8 cellular contexts compared by ENCODE assay signal in the genomic region with DNA sequence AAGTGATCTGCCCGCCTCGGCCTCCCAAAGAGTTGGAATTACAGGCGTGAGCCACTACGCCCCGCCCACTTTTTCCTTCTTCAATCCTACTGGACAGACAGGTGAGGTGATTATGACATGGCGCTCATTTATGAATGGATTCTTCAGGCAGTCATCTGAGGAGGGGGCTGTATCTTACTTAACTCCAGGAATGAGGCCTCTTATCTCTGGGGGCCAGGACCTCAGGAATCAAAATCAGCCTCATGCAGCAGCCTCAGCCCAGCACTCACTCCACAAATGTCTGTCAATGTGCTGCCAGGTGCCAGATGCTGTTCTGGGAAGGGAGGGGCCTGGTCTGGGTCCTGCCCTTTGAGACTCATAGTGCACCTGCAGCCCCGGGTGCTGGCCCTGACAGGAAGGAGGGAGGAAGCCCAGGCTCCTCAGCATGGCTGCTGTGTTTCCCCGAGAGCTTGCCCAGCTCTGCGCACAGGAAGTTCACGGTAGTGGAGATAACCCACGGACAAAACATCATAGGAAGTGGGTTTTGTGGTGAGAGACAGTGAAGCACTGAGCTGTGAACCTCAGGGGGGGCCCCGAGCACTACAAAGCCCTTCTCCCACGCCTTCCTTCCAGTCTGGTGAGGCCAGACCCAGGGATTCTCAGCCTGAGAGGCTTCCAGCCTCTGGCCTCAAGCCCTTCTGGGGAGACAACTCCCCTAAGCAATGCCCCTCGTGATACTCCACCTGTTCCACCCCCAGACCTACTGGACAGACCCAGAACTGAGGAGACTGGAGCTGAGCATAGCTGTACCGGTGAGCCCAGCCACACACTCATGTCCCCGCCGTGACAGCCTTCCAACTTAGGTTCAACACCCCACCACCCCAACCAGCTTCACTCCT. TPM values are rescaled to one million over a fixed set of nuclear protein-coding genes. Genes with fewer than 3 reads are reported as not detected.
DNase-seq lines count a peak whose midpoint lies in the region; ATAC-seq, FAIRE-seq and TF ChIP-seq lines count a peak whose summit lies in the region.

No MANE protein-coding gene starts in this region.

- H3K4me2 ChIP-seq in Karpas-422 (ENCODE audit: low read depth, low read length, poor library complexity, severe bottlenecking) = peak overlapping the region; percentile 23

- FAIRE-seq in GM12891 (lab: Jason Lieb, UNC) = peak; percentile 98
- no peak for FAIRE-seq in urothelium cell line (lab: Jason Lieb, UNC)

- DNase-seq in GM12891 (ENCODE audit: insufficient read length, low spot score) (peak; percentile 96), Karpas-422 (peak; percentile 47), WERI-Rb-1 (peak; percentile 48), body of pancreas (peak in 3 of 4 donors; percentile 30 to 54 (median 35)), non-pigmented ciliary epithelial cell (ENCODE audit: low read depth) (peak; percentile 69), urothelium cell line (ENCODE audit: low spot score) (peak; percentile 58), NCI-H1105 (lab: John Stamatoyannopoulos, UW) (no peak)

- no peaks in the 10 kb centered on the region for H3K9me2 ChIP-seq in Karpas-422 (replicated peaks; ENCODE audit: insufficient read depth, low read length)

- no peak for TF ChIP-seq CTCF in WERI-Rb-1 (IDR thresholded peaks at IDR 0.05; ENCODE audit: low read depth, low read length)
- TF ChIP-seq CTCF in body of pancreas (IDR thresholded peaks at IDR 0.05) = no peak

- H3K27ac ChIP-seq in Karpas-422 (ENCODE audit: low read length) (no peak overlapping the region), WERI-Rb-1 (no peak overlapping the region), body of pancreas (no peak overlapping the region)

- TF ChIP-seq POLR2A in GM12891 (IDR thresholded peaks at IDR 0.05; ENCODE audit: low read depth, low read length) = no peak
- no peak for TF ChIP-seq POLR2A in body of pancreas (IDR thresholded peaks at IDR 0.05)

- H3K27me3 ChIP-seq in Karpas-422 (ENCODE audit: low read length) (no peaks in the 10 kb centered on the region), WERI-Rb-1 (ENCODE audit: insufficient read depth, low read depth, severe bottlenecking) (no peaks in the 10 kb centered on the region), body of pancreas (no peaks in the 10 kb centered on the region)

- H4K20me1 ChIP-seq in Karpas-422 (ENCODE audit: insufficient read depth, low read depth, low read length) = no peaks in the 10 kb centered on the region

- no peak overlapping the region for H3K9ac ChIP-seq in Karpas-422 (ENCODE audit: low read length)

- WGBS in body of pancreas, 2 donors = 73 to 93% methylated on average over 9 to 17 of the region's 17 CpGs

- peak; percentile 99 for ATAC-seq in GM21619 (IDR thresholded peaks at IDR 0.05; ENCODE audit: unreplicated experiment)
- no peak for ATAC-seq in body of pancreas

- no peak overlapping the region for H3K4me3 ChIP-seq in Karpas-422 (ENCODE audit: low read length)
- H3K4me3 ChIP-seq in WERI-Rb-1 (ENCODE audit: low read depth, low read length) = no peak overlapping the region
- H3K4me3 ChIP-seq in body of pancreas = no peak overlapping the region

- intact Hi-C loops in body of pancreas (cut with DNase I) = no loop called here

- H3K4me1 ChIP-seq in Karpas-422 (ENCODE audit: low read length) = peaks cover 11% of the 10 kb centered on the region
- H3K4me1 ChIP-seq in body of pancreas = peaks cover 11% of the 10 kb centered on the region

- H3K79me2 ChIP-seq in Karpas-422 (ENCODE audit: low read length) = no peaks in the 10 kb centered on the region

- H3K36me3 ChIP-seq in Karpas-422 (ENCODE audit: insufficient read depth, low read length) (no peaks in the 10 kb centered on the region), WERI-Rb-1 (no peaks in the 10 kb centered on the region), body of pancreas (replicated peaks in 1 of 2; ENCODE audit: insufficient read depth in 1 of 2, low read depth in 2 of 2) (no peaks in the 10 kb centered on the region)

- H3K9me3 ChIP-seq in Karpas-422 (ENCODE audit: low read length) (no peaks in the 10 kb centered on the region), WERI-Rb-1 (ENCODE audit: severe bottlenecking) (no peaks in the 10 kb centered on the region), body of pancreas (no peaks in the 10 kb centered on the region)

- no peak overlapping the region for H2AFZ ChIP-seq in Karpas-422 (ENCODE audit: low read length)

TF ChIP-seq in GM12891, 5 proteins besides CTCF, POLR2A, EP300 and RAD21:
- TF ChIP-seq POLR2AphosphoS5 (IDR thresholded peaks at IDR 0.05; ENCODE audit: low read depth, low read length) = no peak
- peak; percentile 70 for TF ChIP-seq SPI1 (IDR thresholded peaks at IDR 0.05; ENCODE audit: low read depth, low read length)
- peak; percentile 95 for TF ChIP-seq POU2F2 (IDR thresholded peaks at IDR 0.05; ENCODE audit: low read depth, low read length)
- peak; percentile 93 for TF ChIP-seq PAX5 (IDR thresholded peaks at IDR 0.05; ENCODE audit: insufficient read depth, low read length, severe bottlenecking)
- no peak for TF ChIP-seq TAF1 (IDR thresholded peaks at IDR 0.05; ENCODE audit: low read depth, low read length)

RNA-seq across cellular contexts. Expression of a gene that starts 22.3 kb away (rescaled TPM):
- polyA plus RNA-seq in GM12891 (2012; ENCODE audit: low read depth, missing spikeins) = 15.2 TPM
- 9.1 and 9.6 TPM in 2 replicates for total RNA-seq in Karpas-422 (2014; rRNA removed; shearing (Covaris generic); ENCODE audit: low replicate concordance)
- 1 to 10 TPM; 8.6 to 9.3 TPM for total RNA-seq in body of pancreas

RNA-seq across cellular contexts. Expression of a gene that starts 22.4 kb away (rescaled TPM):
- not detected for polyA plus RNA-seq in GM12891 (2012; ENCODE audit: low read depth, missing spikeins)
- total RNA-seq in Karpas-422 (2014; rRNA removed; shearing (Covaris generic); ENCODE audit: low replicate concordance) = not detected in 2 replicates
- not detected for total RNA-seq in body of pancreas

RNA-seq across cellular contexts. Expression of a gene that starts 44.9 kb away (rescaled TPM):
- 18.6 TPM for polyA plus RNA-seq in GM12891 (2012; ENCODE audit: low read depth, missing spikeins)
- total RNA-seq in Karpas-422 (2014; rRNA removed; shearing (Covaris generic); ENCODE audit: low replicate concordance) = 5.5 and 10.0 TPM in 2 replicates
- total RNA-seq in body of pancreas = 1 to 10 TPM; 1.0 to 1.3 TPM

RNA-seq across cellular contexts. Expression of a gene that starts 55.8 kb away (rescaled TPM):
- polyA plus RNA-seq in GM12891 (2012; ENCODE audit: low read depth, missing spikeins) = 1.5 TPM
- 0.43 and 9.1 TPM in 2 replicates for total RNA-seq in Karpas-422 (2014; rRNA removed; shearing (Covaris generic); ENCODE audit: low replicate concordance)
- 1 to 10 TPM; 1.6 to 2.3 TPM for total RNA-seq in body of pancreas
